1 cellular context compared by ENCODE assay signal in genomic region chr19:3367572-3368440, GRCh38.
TF ChIP-seq lines count a peak whose summit lies in the region.

No MANE protein-coding gene starts in this region.

TF ChIP-seq in GM12878, 131 proteins besides CTCF, POLR2A, EP300 and RAD21 (continued from another document and continues in another):
- no peak for TF ChIP-seq REST (IDR thresholded peaks at IDR 0.05; ENCODE audit: low read depth, low read length)
- TF ChIP-seq ZBED1 (IDR thresholded peaks at IDR 0.05; ENCODE audit: borderline replicate concordance): no peak
- no peak for TF ChIP-seq BMI1 (IDR thresholded peaks at IDR 0.05; ENCODE audit: borderline replicate concordance)
- TF ChIP-seq NR2F1 (conservative IDR thresholded peaks at IDR 0.05): 0 out of 2 replicates have a peak, but pooled peaks have one; percentile 1
- TF ChIP-seq NFIC (IDR thresholded peaks at IDR 0.05; ENCODE audit: low read depth, low read length): no peak
- TF ChIP-seq CREB1 (IDR thresholded peaks at IDR 0.05; ENCODE audit: low read depth): no peak
- TF ChIP-seq ZBTB40 (IDR thresholded peaks at IDR 0.05; ENCODE audit: borderline replicate concordance): no peak
- no peak for TF ChIP-seq BCL11A (IDR thresholded peaks at IDR 0.05; ENCODE audit: low read depth, low read length)
- TF ChIP-seq CHD4 (IDR thresholded peaks at IDR 0.05): no peak
- TF ChIP-seq POLR2AphosphoS2 (IDR thresholded peaks at IDR 0.05; ENCODE audit: low read depth, low read length): no peak
- TF ChIP-seq E2F4 (IDR thresholded peaks at IDR 0.05; ENCODE audit: low read depth, low read length): no peak
- no peak for TF ChIP-seq SREBF2 (IDR thresholded peaks at IDR 0.05; ENCODE audit: low read length)
- TF ChIP-seq SMC3 (IDR thresholded peaks at IDR 0.05; ENCODE audit: borderline replicate concordance, low read length): no peak
- TF ChIP-seq SMARCA5 (IDR thresholded peaks at IDR 0.05): 0 out of 2 replicates have a peak, but pooled peaks have one; percentile 53
- TF ChIP-seq RB1 (IDR thresholded peaks at IDR 0.05; ENCODE audit: borderline replicate concordance): no peak
- TF ChIP-seq NR2C2 (IDR thresholded peaks at IDR 0.05; ENCODE audit: borderline replicate concordance, control insufficient read depth, insufficient read length, low read depth): no peak
- peak in 1 of 2 experiments; percentile 34; a peak in 2 of 4 replicates for TF ChIP-seq BHLHE40 (IDR thresholded peaks at IDR 0.05; ENCODE audit: borderline replicate concordance in 1 of 2, low read depth in 2 of 2, low read length in 1 of 2)
- no peak for TF ChIP-seq IRF4 (IDR thresholded peaks at IDR 0.05; ENCODE audit: low read depth, low read length)
- no peak for TF ChIP-seq BCLAF1 (IDR thresholded peaks at IDR 0.05)
- peak; percentile 48; the same call in 1 of the 2 replicates for TF ChIP-seq ZNF687 (IDR thresholded peaks at IDR 0.05)
- TF ChIP-seq PML (IDR thresholded peaks at IDR 0.05; ENCODE audit: low read length): no peak
- no peak for TF ChIP-seq HCFC1 (IDR thresholded peaks at IDR 0.05; ENCODE audit: low read length)
- TF ChIP-seq TARDBP (IDR thresholded peaks at IDR 0.05; ENCODE audit: borderline replicate concordance): no peak
- no peak for TF ChIP-seq SMAD5 (IDR thresholded peaks at IDR 0.05; ENCODE audit: low read depth)
- TF ChIP-seq EZH2 (IDR thresholded peaks at IDR 0.05; ENCODE audit: borderline replicate concordance, control insufficient read depth, low read depth, low read length): no peak
- TF ChIP-seq ATF2 (IDR thresholded peaks at IDR 0.05; ENCODE audit: low read length): no peak
- no peak for TF ChIP-seq ATF3 (IDR thresholded peaks at IDR 0.05; ENCODE audit: borderline replicate concordance, extremely low read depth, low read depth, low read length)
- no peak for TF ChIP-seq FOXK2 (IDR thresholded peaks at IDR 0.05)
- TF ChIP-seq CEBPZ (IDR thresholded peaks at IDR 0.05; ENCODE audit: low read depth, low read length): no peak
- peak; percentile 14; the same call in 1 of the 2 replicates for TF ChIP-seq YY1 (IDR thresholded peaks at IDR 0.05; ENCODE audit: low read depth, low read length)
- no peak for TF ChIP-seq BRCA1 (IDR thresholded peaks at IDR 0.05; ENCODE audit: low read depth, low read length)
- peak; percentile 20; the same call in 1 of the 2 replicates for TF ChIP-seq IKZF1 (conservative IDR thresholded peaks at IDR 0.05)
- TF ChIP-seq JUNB (IDR thresholded peaks at IDR 0.05): no peak
- TF ChIP-seq HSF1 (IDR thresholded peaks at IDR 0.05; ENCODE audit: low read depth, low read length): no peak
